Comparison of ENCODE assay signal across 1 cellular context in the genomic region with DNA sequence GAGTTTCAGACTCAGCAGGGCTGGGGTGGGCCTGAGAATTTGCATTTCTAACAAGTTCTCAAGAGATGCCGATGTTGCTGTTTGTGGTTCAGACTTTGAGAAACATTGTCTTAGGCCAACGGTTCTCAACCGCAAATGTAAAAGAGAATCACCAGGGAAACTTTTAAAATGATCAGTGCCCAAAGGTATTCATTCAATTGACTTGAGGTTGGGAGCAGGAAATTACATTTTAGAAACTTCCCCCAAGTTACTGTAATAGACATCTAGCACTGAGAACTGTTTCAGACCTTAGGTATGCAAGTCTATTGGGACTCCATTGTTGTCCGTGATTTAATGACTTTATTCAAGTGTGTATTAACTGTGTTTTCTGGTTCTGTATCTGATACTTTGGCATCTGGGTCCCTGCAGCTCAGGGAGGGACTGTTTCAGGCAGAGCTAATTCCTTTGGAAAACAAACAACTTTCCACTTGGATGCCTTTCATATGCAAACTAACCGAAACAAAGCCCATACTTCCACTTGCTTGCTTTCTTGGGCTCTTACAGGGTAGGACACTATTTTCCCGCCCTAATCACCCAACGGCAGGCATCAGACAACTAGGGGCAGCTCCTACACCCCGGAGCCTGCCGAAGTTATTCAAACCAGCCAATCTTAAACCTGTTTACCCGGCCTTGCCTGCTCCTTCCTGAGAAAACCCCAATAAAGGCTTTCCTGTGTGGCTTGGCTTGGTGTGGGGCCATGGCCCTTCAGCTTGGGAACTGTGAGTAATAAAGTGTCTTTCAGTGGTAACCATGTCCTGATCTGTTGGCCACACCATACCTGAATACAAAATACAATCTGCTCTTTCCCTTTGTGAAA.
TF ChIP-seq lines count a peak whose summit lies in the region.

No MANE protein-coding gene starts in this region.

TF ChIP-seq in GM12878, 131 proteins besides CTCF, POLR2A, EP300 and RAD21 (continued from another document):
- TF ChIP-seq, protein P1, sequence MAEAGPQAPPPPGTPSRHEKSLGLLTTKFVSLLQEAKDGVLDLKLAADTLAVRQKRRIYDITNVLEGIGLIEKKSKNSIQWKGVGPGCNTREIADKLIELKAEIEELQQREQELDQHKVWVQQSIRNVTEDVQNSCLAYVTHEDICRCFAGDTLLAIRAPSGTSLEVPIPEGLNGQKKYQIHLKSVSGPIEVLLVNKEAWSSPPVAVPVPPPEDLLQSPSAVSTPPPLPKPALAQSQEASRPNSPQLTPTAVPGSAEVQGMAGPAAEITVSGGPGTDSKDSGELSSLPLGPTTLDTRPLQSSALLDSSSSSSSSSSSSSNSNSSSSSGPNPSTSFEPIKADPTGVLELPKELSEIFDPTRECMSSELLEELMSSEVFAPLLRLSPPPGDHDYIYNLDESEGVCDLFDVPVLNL (IDR thresholded peaks at IDR 0.05; ENCODE audit: low read depth, low read length): no peak
- no peak for TF ChIP-seq NFXL1 (IDR thresholded peaks at IDR 0.05; ENCODE audit: borderline replicate concordance)
- TF ChIP-seq, protein P2, sequence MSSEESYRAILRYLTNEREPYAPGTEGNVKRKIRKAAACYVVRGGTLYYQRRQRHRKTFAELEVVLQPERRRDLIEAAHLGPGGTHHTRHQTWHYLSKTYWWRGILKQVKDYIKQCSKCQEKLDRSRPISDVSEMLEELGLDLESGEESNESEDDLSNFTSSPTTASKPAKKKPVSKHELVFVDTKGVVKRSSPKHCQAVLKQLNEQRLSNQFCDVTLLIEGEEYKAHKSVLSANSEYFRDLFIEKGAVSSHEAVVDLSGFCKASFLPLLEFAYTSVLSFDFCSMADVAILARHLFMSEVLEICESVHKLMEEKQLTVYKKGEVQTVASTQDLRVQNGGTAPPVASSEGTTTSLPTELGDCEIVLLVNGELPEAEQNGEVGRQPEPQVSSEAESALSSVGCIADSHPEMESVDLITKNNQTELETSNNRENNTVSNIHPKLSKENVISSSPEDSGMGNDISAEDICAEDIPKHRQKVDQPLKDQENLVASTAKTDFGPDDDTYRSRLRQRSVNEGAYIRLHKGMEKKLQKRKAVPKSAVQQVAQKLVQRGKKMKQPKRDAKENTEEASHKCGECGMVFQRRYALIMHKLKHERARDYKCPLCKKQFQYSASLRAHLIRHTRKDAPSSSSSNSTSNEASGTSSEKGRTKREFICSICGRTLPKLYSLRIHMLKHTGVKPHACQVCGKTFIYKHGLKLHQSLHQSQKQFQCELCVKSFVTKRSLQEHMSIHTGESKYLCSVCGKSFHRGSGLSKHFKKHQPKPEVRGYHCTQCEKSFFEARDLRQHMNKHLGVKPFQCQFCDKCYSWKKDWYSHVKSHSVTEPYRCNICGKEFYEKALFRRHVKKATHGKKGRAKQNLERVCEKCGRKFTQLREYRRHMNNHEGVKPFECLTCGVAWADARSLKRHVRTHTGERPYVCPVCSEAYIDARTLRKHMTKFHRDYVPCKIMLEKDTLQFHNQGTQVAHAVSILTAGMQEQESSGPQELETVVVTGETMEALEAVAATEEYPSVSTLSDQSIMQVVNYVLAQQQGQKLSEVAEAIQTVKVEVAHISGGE (CRISPR knock-in tag; IDR thresholded peaks at IDR 0.05): no peak
- peak; percentile 94 for TF ChIP-seq MEF2B (IDR thresholded peaks at IDR 0.05; ENCODE audit: partially characterized antibody, poor library complexity, severe bottlenecking)
- peak; percentile 76 for TF ChIP-seq SKIL (IDR thresholded peaks at IDR 0.05; ENCODE audit: low read depth, poor library complexity, severe bottlenecking)
- peak; percentile 68; the same call in 1 of the 2 replicates for TF ChIP-seq TBL1XR1 (IDR thresholded peaks at IDR 0.05; ENCODE audit: low read depth, low read length)
- TF ChIP-seq IKZF2 (IDR thresholded peaks at IDR 0.05): peak; percentile 86 to 87
- TF ChIP-seq CREB1 (IDR thresholded peaks at IDR 0.05; ENCODE audit: low read depth): peak; percentile 53; the same call in 1 of the 2 replicates
- TF ChIP-seq CHD4 (IDR thresholded peaks at IDR 0.05): no peak
- peak; percentile 72; the same call in 1 of the 2 replicates for TF ChIP-seq CHD2 (IDR thresholded peaks at IDR 0.05; ENCODE audit: borderline replicate concordance, low read depth, low read length)
- no peak for TF ChIP-seq BRCA1 (IDR thresholded peaks at IDR 0.05; ENCODE audit: low read depth, low read length)
- no peak for TF ChIP-seq SUPT20H (IDR thresholded peaks at IDR 0.05; ENCODE audit: borderline replicate concordance, control insufficient read depth, low read depth, low read length)
- TF ChIP-seq MTA2 (IDR thresholded peaks at IDR 0.05; ENCODE audit: low read depth): peak; percentile 72
- peak; percentile 59; the same call in 1 of the 2 replicates for TF ChIP-seq PML (IDR thresholded peaks at IDR 0.05; ENCODE audit: low read length)
- TF ChIP-seq STAT3 (IDR thresholded peaks at IDR 0.05; ENCODE audit: low read depth, low read length): peak; percentile 35; the same call in 1 of the 2 replicates
- TF ChIP-seq EED (IDR thresholded peaks at IDR 0.05; ENCODE audit: low read depth): peak; percentile 99
- TF ChIP-seq ZSCAN29 (IDR thresholded peaks at IDR 0.05): 0 out of 2 replicates have a peak, but pooled peaks have one; percentile 2
- TF ChIP-seq GABPA (IDR thresholded peaks at IDR 0.05; ENCODE audit: low read depth): 0 out of 2 replicates have a peak, but pooled peaks have one; percentile 16
- peak; percentile 99 for TF ChIP-seq RUNX3 (IDR thresholded peaks at IDR 0.05; ENCODE audit: low read length)
- TF ChIP-seq ATF7 (IDR thresholded peaks at IDR 0.05; ENCODE audit: low read depth): peak; percentile 58
- 0 out of 2 replicates have a peak, but pooled peaks have one; percentile 13 for TF ChIP-seq HDGF (IDR thresholded peaks at IDR 0.05)
- TF ChIP-seq SREBF1 (IDR thresholded peaks at IDR 0.05; ENCODE audit: low read length): no peak
- peak; percentile 87 for TF ChIP-seq IKZF1 (conservative IDR thresholded peaks at IDR 0.05)
- peak; percentile 91 for TF ChIP-seq CBFB (IDR thresholded peaks at IDR 0.05; ENCODE audit: low read depth)
- peak; percentile 32 for TF ChIP-seq RELA (IDR thresholded peaks at IDR 0.05; ENCODE audit: borderline replicate concordance, partially characterized antibody)
- TF ChIP-seq, protein P3, sequence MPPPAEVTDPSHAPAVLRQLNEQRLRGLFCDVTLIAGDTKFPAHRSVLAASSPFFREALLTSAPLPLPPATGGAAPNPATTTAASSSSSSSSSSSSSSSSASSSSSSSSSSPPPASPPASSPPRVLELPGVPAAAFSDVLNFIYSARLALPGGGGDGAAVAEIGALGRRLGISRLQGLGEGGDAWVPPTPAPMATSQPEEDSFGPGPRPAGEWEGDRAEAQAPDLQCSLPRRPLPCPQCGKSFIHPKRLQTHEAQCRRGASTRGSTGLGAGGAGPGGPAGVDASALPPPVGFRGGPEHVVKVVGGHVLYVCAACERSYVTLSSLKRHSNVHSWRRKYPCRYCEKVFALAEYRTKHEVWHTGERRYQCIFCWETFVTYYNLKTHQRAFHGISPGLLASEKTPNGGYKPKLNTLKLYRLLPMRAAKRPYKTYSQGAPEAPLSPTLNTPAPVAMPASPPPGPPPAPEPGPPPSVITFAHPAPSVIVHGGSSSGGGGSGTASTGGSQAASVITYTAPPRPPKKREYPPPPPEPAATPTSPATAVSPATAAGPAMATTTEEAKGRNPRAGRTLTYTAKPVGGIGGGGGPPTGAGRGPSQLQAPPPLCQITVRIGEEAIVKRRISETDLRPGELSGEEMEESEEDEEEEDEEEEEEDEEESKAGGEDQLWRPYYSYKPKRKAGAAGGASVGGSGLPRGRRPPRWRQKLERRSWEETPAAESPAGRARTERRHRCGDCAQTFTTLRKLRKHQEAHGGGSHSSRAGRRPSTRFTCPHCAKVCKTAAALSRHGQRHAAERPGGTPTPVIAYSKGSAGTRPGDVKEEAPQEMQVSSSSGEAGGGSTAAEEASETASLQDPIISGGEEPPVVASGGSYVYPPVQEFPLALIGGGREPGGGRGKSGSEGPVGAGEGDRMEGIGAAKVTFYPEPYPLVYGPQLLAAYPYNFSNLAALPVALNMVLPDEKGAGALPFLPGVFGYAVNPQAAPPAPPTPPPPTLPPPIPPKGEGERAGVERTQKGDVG (CRISPR knock-in tag; IDR thresholded peaks at IDR 0.05): no peak
